In genomic region chr4:5719329-5720055, GRCh38 we compare ENCODE assay signal across 23 cellular contexts. TPM values are rescaled to one million over a fixed set of nuclear protein-coding genes. Genes with fewer than 3 reads are reported as not detected.
DNase-seq lines count a peak whose midpoint lies in the region; ATAC-seq, FAIRE-seq and TF ChIP-seq lines count a peak whose summit lies in the region.
"Had no signal": no experiment of that assay in that cellular context is flagged by ENCODE, and none has a peak within 500 bp of the region (broad histone marks: within the 10 kb centered on the region; RNA-seq: fewer than 3 reads in every experiment).

No MANE protein-coding gene starts in this region.

- H3K9ac ChIP-seq in kidney (ENCODE audit: low read length in 2 of 2): no peak overlapping the region
- H3K9ac ChIP-seq: KMS-11 had no signal

- H3K4me3 ChIP-seq in kidney (ENCODE audit: low read length in 2 of 2): no peak overlapping the region
- H3K4me3 ChIP-seq: ascending aorta, suprapubic skin had no signal

- peaks cover 52 to 60% of the 10 kb centered on the region in 2 donors for H3K4me1 ChIP-seq in kidney (ENCODE audit: control insufficient read depth in 1 of 2, insufficient read depth in 1 of 2, low read depth in 1 of 2, low read length in 2 of 2)
- H3K4me1 ChIP-seq: ascending aorta, suprapubic skin had no signal

- no peak for TF ChIP-seq CTCF in kidney (IDR thresholded peaks at IDR 0.05; ENCODE audit: borderline replicate concordance, extremely low read depth, insufficient read depth)

- FAIRE-seq in kidney (lab: Jason Lieb, UNC) (no peak), RCC 7860 (lab: Jason Lieb, UNC) (no peak)
- FAIRE-seq: keratinocyte had no signal

- ATAC-seq in left lobe of liver: no peak
- ATAC-seq: activated CD8-positive, alpha-beta memory T cell treated with anti-CD3 and anti-CD28 coated beads, Interleukin-2, amount 10 ng/mL, durations not matched to agents 7 days and 5 days; activated naive CD4-positive, alpha-beta T cell treated with anti-CD3 and anti-CD28 coated beads, Interleukin-2, amount 50 U/mL, for 72 hours; stimulated activated effector memory CD8-positive, alpha-beta T cell treated with anti-CD3 and anti-CD28 coated beads, Interleukin-12 subunit alpha, Interleukin-12 subunit beta, amount 100 ng/mL, for 72 hours had no signal

- H3K36me3 ChIP-seq in kidney (ENCODE audit: control insufficient read depth in 1 of 2, insufficient read depth in 2 of 2, low read length in 2 of 2): no peaks in the 10 kb centered on the region

- H3K9me3 ChIP-seq in kidney (ENCODE audit: control insufficient read depth in 1 of 2, low read length in 2 of 2): peaks cover 0 to 4% of the 10 kb centered on the region in 2 donors
- H3K9me3 ChIP-seq: suprapubic skin had no signal

- H3K27ac ChIP-seq in kidney (ENCODE audit: low read depth in 2 of 2, low read length in 2 of 2): peak overlapping the region; percentile 60 to 64
- H3K27ac ChIP-seq: ascending aorta, KMS-11, suprapubic skin had no signal

- DNase-seq in activated effector memory CD4-positive, alpha-beta T cell treated with anti-CD3 and anti-CD28 coated beads, Interleukin-2, amount 50 U/mL, for 16 hours: peak; percentile 21
- no peak for DNase-seq in activated effector memory CD4-positive, alpha-beta T cell treated with Interleukin-2 at 50 U/mL for 16 hours
- peak; percentile 27 for DNase-seq in M059J (ENCODE audit: low read depth)
- DNase-seq in kidney: no peak
- peak; percentile 36 for DNase-seq in retina
- no peak for DNase-seq in RCC 7860 (ENCODE audit: low spot score)
- DNase-seq in left lobe of liver (ENCODE audit: low spot score): no peak
- DNase-seq in NCI-H1105 treated with DMSO at 0.1 percent for 48 hours (lab: John Stamatoyannopoulos, UW): no peak
- DNase-seq: 8988T; activated CD4-positive, alpha-beta T cell treated with anti-CD3 and anti-CD28 coated beads, Interleukin-2, amount 10 ng/mL, durations not matched to agents 7 days and 5 days; activated CD8-positive, alpha-beta memory T cell treated with anti-CD3 and anti-CD28 coated beads, Interleukin-2, amount 10 ng/mL, durations not matched to agents 7 days and 5 days; CD4-positive, alpha-beta memory T cell; MV-4-11; NCI-H1694; RPMI8226; stimulated activated CD4-positive, alpha-beta T cell treated with anti-CD3 and anti-CD28 coated beads, Interleukin-2, amount 100 ng/mL, for 48 hours; T-helper 2 cell had no signal

- intact Hi-C loops in kidney (cut with DNase I): no loop called here

RNA-seq across cellular contexts. Expression of gene EVC, which starts 8.5 kb away (rescaled TPM):
- total RNA-seq in M059J (2014; rRNA removed; shearing (Covaris generic)): 8.3 and 14.5 TPM in 2 replicates
- 159 TPM for total RNA-seq in kidney
- polyA plus RNA-seq in kidney (ENCODE audit: insufficient read depth, low read depth, low replicate concordance): 7.8 TPM
- 11.0 TPM for total RNA-seq in left lobe of liver

RNA-seq across cellular contexts. Expression of gene EVC2, which starts 11.1 kb away (rescaled TPM):
- 2.5 and 5.5 TPM in 2 replicates for total RNA-seq in M059J (2014; rRNA removed; shearing (Covaris generic))
- total RNA-seq in kidney (8.7 TPM), left lobe of liver (0.75 TPM)
- polyA plus RNA-seq in kidney (ENCODE audit: insufficient read depth, low read depth, low replicate concordance): 1.6 TPM

Comparison
In these comparisons a context has a peak if more than half of its experiments do, and no peak if none do; other contexts are left out.
1. DNase-seq: peak in activated effector memory CD4-positive, alpha-beta T cell treated with anti-CD3 and anti-CD28 coated beads, Interleukin-2, amount 50 U/mL, for 16 hours (single experiment), M059J (single experiment) and retina (single experiment); none in activated effector memory CD4-positive, alpha-beta T cell treated with Interleukin-2 at 50 U/mL for 16 hours (single experiment), kidney (single experiment), RCC 7860 (single experiment), left lobe of liver (single experiment) and NCI-H1105 treated with DMSO at 0.1 percent for 48 hours (single experiment).
2. RNA of gene EVC, which starts 8.5 kb away (total RNA-seq): 159 TPM in kidney (single experiment); 8.3 to 14.5 TPM in M059J and 11.0 TPM in left lobe of liver (single experiment); every median in the first group is over 10 times any median in the second.